ENCODE assay signal across 8 cellular contexts in genomic region chr21:37367758-37368535, GRCh38. TPM values are rescaled to one million over a fixed set of nuclear protein-coding genes. Genes with fewer than 3 reads are reported as not detected.
A peak's percentile ranks its signal among the peaks of the same experiment; 100 is the strongest.
DNase-seq lines count a peak whose midpoint lies in the region; ATAC-seq and TF ChIP-seq lines count a peak whose summit lies in the region.

No MANE protein-coding gene starts in this region.

- TF ChIP-seq CTCF in MCF 10A (IDR thresholded peaks at IDR 0.05; ENCODE audit: unreplicated experiment) (no peak), omental fat pad (IDR thresholded peaks at IDR 0.05) (no peak)

- peak overlapping the region; percentile 80 for H3K27ac ChIP-seq in CD4-positive, CD25-positive, alpha-beta regulatory T cell (ENCODE audit: insufficient read depth, low read length, poor library complexity, severe bottlenecking)

- DNase-seq in CD4-positive, CD25-positive, alpha-beta regulatory T cell = peak; percentile 16 to 61 (median 29)
- DNase-seq in HCEC 1CT (peak; percentile 22), T-helper 9 cell (peak; percentile 21), MCF 10A (ENCODE audit: unreplicated experiment) (peak; percentile 42), kidney tubule cell (ENCODE audit: low spot score) (peak; percentile 64), omental fat pad (ENCODE audit: low spot score) (no peak)
- DNase-seq in stimulated activated CD4-positive, alpha-beta T cell treated with anti-CD3 and anti-CD28 coated beads, Interleukin-2, amount 100 ng/mL, for 24 hours = peak; percentile 40 to 47

- no peaks in the 10 kb centered on the region for H3K9me3 Mint-ChIP-seq in CD4-positive, CD25-positive, alpha-beta regulatory T cell
- H3K9me3 Mint-ChIP-seq in MCF 10A (ENCODE audit: unreplicated experiment) = no peaks in the 10 kb centered on the region

- H3K27me3 Mint-ChIP-seq in CD4-positive, CD25-positive, alpha-beta regulatory T cell = peaks cover 17% of the 10 kb centered on the region
- H3K27me3 Mint-ChIP-seq in MCF 10A (ENCODE audit: insufficient read depth, unreplicated experiment) = no peaks in the 10 kb centered on the region

- no peaks in the 10 kb centered on the region for H3K9me3 ChIP-seq in CD4-positive, CD25-positive, alpha-beta regulatory T cell (ENCODE audit: control insufficient read depth in 2 of 2, low read length in 2 of 2)

- H3K36me3 Mint-ChIP-seq in CD4-positive, CD25-positive, alpha-beta regulatory T cell = peaks cover 5% of the 10 kb centered on the region
- H3K36me3 Mint-ChIP-seq in MCF 10A (ENCODE audit: insufficient read depth, unreplicated experiment) = no peaks in the 10 kb centered on the region

- H3K4me1 Mint-ChIP-seq in CD4-positive, CD25-positive, alpha-beta regulatory T cell = peaks cover 35 to 71% (median 47%) of the 10 kb centered on the region in 4 donors
- peaks cover 34% of the 10 kb centered on the region for H3K4me1 Mint-ChIP-seq in MCF 10A (ENCODE audit: insufficient read depth, unreplicated experiment)

- CTCF ChIA-PET in MCF 10A (lab: Yijun Ruan, JAX) = interaction anchor here (0.6 to 1.4 kb wide), 3 partner anchors 101 to 296 kb away, joined by 3 to 6 read pairs (median 3); partner anchors contain the start of gene VPS26C

- H3K4me3 Mint-ChIP-seq in CD4-positive, CD25-positive, alpha-beta regulatory T cell = peak overlapping the region; percentile 87 to 98 (median 93)
- peak overlapping the region; percentile 83 for H3K4me3 Mint-ChIP-seq in MCF 10A (ENCODE audit: unreplicated experiment)

- H3K27me3 ChIP-seq in CD4-positive, CD25-positive, alpha-beta regulatory T cell (ENCODE audit: control insufficient read depth, insufficient read depth, low read length) = no peaks in the 10 kb centered on the region

- ATAC-seq in CD4-positive, CD25-positive, alpha-beta regulatory T cell (ENCODE audit: low read depth in 2 of 2) = no peak
- ATAC-seq in HG03378 (IDR thresholded peaks at IDR 0.05; ENCODE audit: unreplicated experiment) = no peak
- ATAC-seq in omental fat pad (ENCODE audit: low FRiP score) = no peak

- BruUV-seq in MCF 10A (replicated peaks; lab: Mats Ljungman, UMichigan) = TSS peak; percentile 18

- H3K4me3 ChIP-seq in CD4-positive, CD25-positive, alpha-beta regulatory T cell (ENCODE audit: low read depth, low read length) = peak overlapping the region; percentile 95

- peaks cover 57% of the 10 kb centered on the region for H3K4me1 ChIP-seq in CD4-positive, CD25-positive, alpha-beta regulatory T cell (ENCODE audit: control insufficient read depth, insufficient read depth, low read length, poor library complexity, severe bottlenecking)

- no peaks in the 10 kb centered on the region for H3K36me3 ChIP-seq in CD4-positive, CD25-positive, alpha-beta regulatory T cell (ENCODE audit: control insufficient read depth, insufficient read depth, low read length)

- POLR2A ChIA-PET in MCF 10A (lab: Yijun Ruan, JAX) = interaction anchor here (0.8 to 5.0 kb wide), 9 partner anchors 8 to 457 kb away, joined by 3 to 101 read pairs (median 6); partner anchors contain the start of gene VPS26C

- intact Hi-C loops in MCF 10A (cut with micrococcal nuclease) = loop anchor here (5.0 kb wide), 3 partner anchors 94 to 214 kb away; no protein-coding TSS in a partner anchor

- peak overlapping the region; percentile 85 to 92 (median 87) for H3K27ac Mint-ChIP-seq in CD4-positive, CD25-positive, alpha-beta regulatory T cell
- H3K27ac Mint-ChIP-seq in MCF 10A (ENCODE audit: low read depth, unreplicated experiment) = peak overlapping the region; percentile 95

RNA-seq across cellular contexts. Expression of gene DYRK1A, which starts 1.4 kb away (rescaled TPM):
- 143 TPM for total RNA-seq in CD4-positive, CD25-positive, alpha-beta regulatory T cell
- polyA plus RNA-seq in CD4-positive, CD25-positive, alpha-beta regulatory T cell = 1 to 10 TPM; 2.6 to 6.6 (median 5.6) TPM
- total RNA-seq in MCF 10A (2022) = 58.6 and 63.1 TPM in 2 replicates
- 10 to 100 TPM; 50.7 to 82.3 (median 72.3) TPM for total RNA-seq in omental fat pad
